ENCODE assay signal across 18 cellular contexts in the genomic region with DNA sequence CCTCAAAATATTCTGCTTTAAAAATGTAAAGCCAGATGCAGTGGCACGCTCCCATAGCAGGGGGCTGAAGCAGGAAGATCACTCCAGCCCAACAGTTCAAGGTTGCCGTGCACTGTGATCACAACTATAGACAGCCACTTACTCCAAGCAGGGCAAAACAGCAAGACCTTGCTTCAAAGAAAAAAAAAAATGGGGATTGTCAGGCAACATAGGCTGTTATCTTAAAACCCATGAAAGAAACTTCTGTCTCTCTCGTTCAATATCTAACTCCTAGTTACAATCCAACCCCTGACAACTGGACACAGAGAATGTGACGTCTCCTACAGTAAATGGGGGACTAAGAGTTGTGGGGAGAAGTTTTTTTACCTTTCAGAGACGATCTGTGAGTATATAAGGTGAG. TPM values are rescaled to one million over a fixed set of nuclear protein-coding genes. Genes with fewer than 3 reads are reported as not detected.
DNase-seq lines count a peak whose midpoint lies in the region; ATAC-seq, FAIRE-seq and TF ChIP-seq lines count a peak whose summit lies in the region.
"Had no signal": no experiment of that assay in that cellular context is flagged by ENCODE, and none has a peak within 500 bp of the region (broad histone marks: within the 10 kb centered on the region; RNA-seq: fewer than 3 reads in every experiment).

No MANE protein-coding gene starts in this region.

- no peak for DNase-seq in T-helper 2 cell treated with Interferon-gamma antibody and Interleukin-4, amounts not matched to agents 5 μg/mL and 100 μg/mL, for 36 hours (ENCODE audit: low spot score)
- DNase-seq in T-helper 2 cell (no peak), GM12891 (ENCODE audit: insufficient read length, low spot score) (no peak), NCI-H2196 (lab: John Stamatoyannopoulos, UW; ENCODE audit: unreplicated experiment) (no peak), putamen (ENCODE audit: low spot score) (no peak), NCI-H1417 treated with DMSO at 0.1 percent for 48 hours (lab: John Stamatoyannopoulos, UW) (no peak)
- no peak for DNase-seq in activated naive CD4-positive, alpha-beta T cell treated with anti-CD3 and anti-CD28 coated beads, Interleukin-2, amount 50 U/mL, for 72 hours (ENCODE audit: low spot score in 2 of 2)
- DNase-seq in natural killer cell treated with Interleukin-12 subunit alpha and Interleukin-12 subunit beta and Interleukin-15 and Interleukin-18, amount 100 ng/mL, for 72 hours (ENCODE audit: low spot score), result no peak
- DNase-seq: 8988T; DMS79 treated with DMSO at 0.1 percent for 48 hours; effector memory CD4-positive, alpha-beta T cell; midbrain; NCI-H2029 treated with DMSO at 0.1 percent for 48 hours; NCI-H524 treated with DMSO at 0.1 percent for 48 hours; ovary; PC-9; stimulated activated CD4-positive, alpha-beta T cell treated with anti-CD3 and anti-CD28 coated beads, Interleukin-4, amount 100 ng/mL, for 4 hours; tibial artery had no signal

- H3K4me3 Mint-ChIP-seq in T-helper 2 cell treated with Interferon-gamma antibody and Interleukin-4, amounts not matched to agents 5 μg/mL and 100 μg/mL, for 36 hours, result peak overlapping the region; percentile 42
- peak overlapping the region; percentile 15 for H3K4me3 Mint-ChIP-seq in natural killer cell treated with Interleukin-12 subunit alpha and Interleukin-12 subunit beta and Interleukin-15 and Interleukin-18, amount 100 ng/mL, for 72 hours

- peaks cover 48% of the 10 kb centered on the region for H3K36me3 Mint-ChIP-seq in T-helper 2 cell treated with Interferon-gamma antibody and Interleukin-4, amounts not matched to agents 5 μg/mL and 100 μg/mL, for 36 hours (ENCODE audit: low read depth)
- peaks cover 0 to 37% of the 10 kb centered on the region in 2 donors for H3K36me3 Mint-ChIP-seq in activated naive CD4-positive, alpha-beta T cell treated with anti-CD3 and anti-CD28 coated beads, Interleukin-2, amount 50 U/mL, for 72 hours
- peaks cover 15% of the 10 kb centered on the region for H3K36me3 Mint-ChIP-seq in natural killer cell treated with Interleukin-12 subunit alpha and Interleukin-12 subunit beta and Interleukin-15 and Interleukin-18, amount 100 ng/mL, for 72 hours

- no peak for ATAC-seq in activated naive CD4-positive, alpha-beta T cell treated with anti-CD3 and anti-CD28 coated beads, Interleukin-2, amount 50 U/mL, for 72 hours
- no peak for ATAC-seq in natural killer cell treated with Interleukin-12 subunit alpha and Interleukin-12 subunit beta and Interleukin-15 and Interleukin-18, amount 100 ng/mL, for 72 hours

- peak; percentile 75 for FAIRE-seq in GM12891 (lab: Jason Lieb, UNC)

- no peak for TF ChIP-seq POLR2A in GM12891 (IDR thresholded peaks at IDR 0.05; ENCODE audit: low read depth, low read length)

- no peaks in the 10 kb centered on the region for H3K9me3 Mint-ChIP-seq in T-helper 2 cell treated with Interferon-gamma antibody and Interleukin-4, amounts not matched to agents 5 μg/mL and 100 μg/mL, for 36 hours
- H3K9me3 Mint-ChIP-seq in activated naive CD4-positive, alpha-beta T cell treated with anti-CD3 and anti-CD28 coated beads, Interleukin-2, amount 50 U/mL, for 72 hours, result no peaks in the 10 kb centered on the region
- no peaks in the 10 kb centered on the region for H3K9me3 Mint-ChIP-seq in natural killer cell treated with Interleukin-12 subunit alpha and Interleukin-12 subunit beta and Interleukin-15 and Interleukin-18, amount 100 ng/mL, for 72 hours

- H3K27me3 Mint-ChIP-seq in T-helper 2 cell treated with Interferon-gamma antibody and Interleukin-4, amounts not matched to agents 5 μg/mL and 100 μg/mL, for 36 hours (ENCODE audit: low read depth), result no peaks in the 10 kb centered on the region
- H3K27me3 Mint-ChIP-seq in natural killer cell treated with Interleukin-12 subunit alpha and Interleukin-12 subunit beta and Interleukin-15 and Interleukin-18, amount 100 ng/mL, for 72 hours, result no peaks in the 10 kb centered on the region

- peak overlapping the region; percentile 72 for H3K27ac Mint-ChIP-seq in T-helper 2 cell treated with Interferon-gamma antibody and Interleukin-4, amounts not matched to agents 5 μg/mL and 100 μg/mL, for 36 hours
- peak overlapping the region; percentile 37 to 73 for H3K27ac Mint-ChIP-seq in activated naive CD4-positive, alpha-beta T cell treated with anti-CD3 and anti-CD28 coated beads, Interleukin-2, amount 50 U/mL, for 72 hours
- H3K27ac Mint-ChIP-seq in natural killer cell treated with Interleukin-12 subunit alpha and Interleukin-12 subunit beta and Interleukin-15 and Interleukin-18, amount 100 ng/mL, for 72 hours, result peak overlapping the region; percentile 73 to 94

- peaks cover 65% of the 10 kb centered on the region for H3K4me1 Mint-ChIP-seq in T-helper 2 cell treated with Interferon-gamma antibody and Interleukin-4, amounts not matched to agents 5 μg/mL and 100 μg/mL, for 36 hours (ENCODE audit: low read depth)
- H3K4me1 Mint-ChIP-seq in natural killer cell treated with Interleukin-12 subunit alpha and Interleukin-12 subunit beta and Interleukin-15 and Interleukin-18, amount 100 ng/mL, for 72 hours (ENCODE audit: low read depth in 2 of 2), result peaks cover 38 to 67% of the 10 kb centered on the region in 2 donors

TF ChIP-seq in GM12891, 5 proteins besides CTCF, POLR2A, EP300 and RAD21:
- TF ChIP-seq SPI1 (IDR thresholded peaks at IDR 0.05; ENCODE audit: low read depth, low read length), result no peak
- no peak for TF ChIP-seq PAX5 (IDR thresholded peaks at IDR 0.05; ENCODE audit: insufficient read depth, low read length, severe bottlenecking)
- no peak for TF ChIP-seq POU2F2 (IDR thresholded peaks at IDR 0.05; ENCODE audit: low read depth, low read length)
- no peak for TF ChIP-seq POLR2AphosphoS5 (IDR thresholded peaks at IDR 0.05; ENCODE audit: low read depth, low read length)
- TF ChIP-seq TAF1 (IDR thresholded peaks at IDR 0.05; ENCODE audit: low read depth, low read length), result no peak

RNA-seq across cellular contexts. Expression of gene ELF1, which starts 17.4 kb away (rescaled TPM):
- 30.2 TPM for polyA plus RNA-seq in GM12891 (2012; ENCODE audit: low read depth, missing spikeins)
- total RNA-seq in activated naive CD4-positive, alpha-beta T cell treated with anti-CD3 and anti-CD28 coated beads, Interleukin-2, amount 50 U/mL, for 72 hours, result 10 to 100 TPM; 62.0 to 86.2 TPM
- 10 to 100 TPM; 61.8 to 86.1 TPM for total RNA-seq in natural killer cell treated with Interleukin-12 subunit alpha and Interleukin-12 subunit beta and Interleukin-15 and Interleukin-18, amount 100 ng/mL, for 72 hours

RNA-seq across cellular contexts. Expression of gene WBP4, which starts 59.6 kb away (rescaled TPM):
- 12.1 TPM for polyA plus RNA-seq in GM12891 (2012; ENCODE audit: low read depth, missing spikeins)
- total RNA-seq in activated naive CD4-positive, alpha-beta T cell treated with anti-CD3 and anti-CD28 coated beads, Interleukin-2, amount 50 U/mL, for 72 hours, result 10 to 100 TPM in 1 of 2 donors, 1 to 10 TPM in 1; 5.5 to 11.4 TPM
- total RNA-seq in natural killer cell treated with Interleukin-12 subunit alpha and Interleukin-12 subunit beta and Interleukin-15 and Interleukin-18, amount 100 ng/mL, for 72 hours, result 10 to 100 TPM in 1 of 2 donors, 1 to 10 TPM in 1; 8.5 to 10.6 TPM
